18 cellular contexts compared by ENCODE assay signal in the genomic region with DNA sequence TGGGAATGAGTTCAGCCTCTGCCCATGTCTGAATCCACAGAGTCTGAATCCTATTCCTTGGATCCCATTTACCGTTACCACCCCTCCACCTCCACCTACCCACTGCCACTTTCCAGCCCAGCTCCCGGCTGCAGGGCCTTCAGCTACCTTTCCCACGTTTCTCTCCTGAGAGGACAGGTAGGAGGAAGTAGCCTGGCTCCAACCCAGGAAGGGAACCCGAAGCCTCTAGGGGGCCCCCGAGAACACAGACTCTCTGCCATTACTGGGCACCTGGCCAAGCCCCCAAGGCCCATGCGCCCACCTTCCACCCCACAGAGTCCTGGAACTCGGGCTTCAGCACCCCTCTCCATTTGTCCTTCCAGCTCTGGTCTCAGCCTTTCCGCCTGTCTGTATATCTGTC.
DNase-seq lines count a peak whose midpoint lies in the region; ATAC-seq and TF ChIP-seq lines count a peak whose summit lies in the region.
"Had no signal": no experiment of that assay in that cellular context is flagged by ENCODE, and none has a peak within 500 bp of the region (broad histone marks: within the 10 kb centered on the region; RNA-seq: fewer than 3 reads in every experiment).

No MANE protein-coding gene starts in this region.

- in situ Hi-C loops in GM13976 (cut with MboI; ENCODE audit: low sequenced_read_pairs, unreplicated experiment) = no loop called here

- H3K27ac Mint-ChIP-seq in MCF 10A (ENCODE audit: low read depth, unreplicated experiment) = no peak overlapping the region
- H3K27ac Mint-ChIP-seq: activated CD4-positive, alpha-beta T cell treated with anti-CD3 and anti-CD28 coated beads, Interleukin-2, amount 10 ng/mL, durations not matched to agents 7 days and 5 days; stimulated activated memory B cell treated with anti-CD40 and anti-IgM and Interleukin-4, amounts not matched to agents 10 μg/mL and 1 μg/mL and 100 μg/mL, for 72 hours had no signal

- no peaks in the 10 kb centered on the region for H3K36me3 Mint-ChIP-seq in MCF 10A (ENCODE audit: insufficient read depth, unreplicated experiment)
- H3K36me3 Mint-ChIP-seq: stimulated activated memory B cell treated with anti-CD40 and anti-IgM and Interleukin-4, amounts not matched to agents 10 μg/mL and 1 μg/mL and 100 μg/mL, for 72 hours had no signal

- no TSS peak for BruUV-seq in MCF 10A (replicated peaks; lab: Mats Ljungman, UMichigan)

- TF ChIP-seq RAD21 in Ishikawa (IDR thresholded peaks at IDR 0.05; ENCODE audit: low read depth) = no peak

- DNase-seq in MCF 10A (ENCODE audit: unreplicated experiment) (peak; percentile 6), breast epithelium (ENCODE audit: low spot score in 2 of 2) (no peak), WERI-Rb-1 (no peak), spleen (peak; percentile 63), Right ventricle myocardium superior (no peak), GM13976 (ENCODE audit: low spot score) (no peak), mucosa of descending colon (no peak)
- DNase-seq: activated CD4-positive, alpha-beta T cell treated with anti-CD3 and anti-CD28 coated beads, Interleukin-2, amount 10 ng/mL, durations not matched to agents 7 days and 5 days; adrenal gland; GDM1; KBM-7; NCI-H1048; NCI-H1930; stimulated activated CD4-positive, alpha-beta T cell treated with anti-CD3 and anti-CD28 coated beads, Interleukin-1b, Interleukin-23, amount 100 ng/mL, for 48 hours; testis had no signal

- H3K27me3 Mint-ChIP-seq in MCF 10A (ENCODE audit: insufficient read depth, unreplicated experiment) = peaks cover 40% of the 10 kb centered on the region

- H3K27ac ChIP-seq in breast epithelium (no peak overlapping the region), WERI-Rb-1 (no peak overlapping the region), spleen (no peak overlapping the region)
- H3K27ac ChIP-seq: adrenal gland; BLaER1 treated with 17β-estradiol and CSF1 and Interleukin-3, amounts not matched to agents 10 nM and 100 nM; testis had no signal

- no peaks in the 10 kb centered on the region for H3K4me1 Mint-ChIP-seq in MCF 10A (ENCODE audit: insufficient read depth, unreplicated experiment)
- H3K4me1 Mint-ChIP-seq: activated CD4-positive, alpha-beta T cell treated with anti-CD3 and anti-CD28 coated beads, Interleukin-2, amount 10 ng/mL, durations not matched to agents 7 days and 5 days; stimulated activated memory B cell treated with anti-CD40 and anti-IgM and Interleukin-4, amounts not matched to agents 10 μg/mL and 1 μg/mL and 100 μg/mL, for 72 hours had no signal

- H3K36me3 ChIP-seq in breast epithelium = no peaks in the 10 kb centered on the region
- H3K36me3 ChIP-seq in WERI-Rb-1 = no peaks in the 10 kb centered on the region
- H3K36me3 ChIP-seq in spleen = no peaks in the 10 kb centered on the region
- H3K36me3 ChIP-seq in mucosa of descending colon (ENCODE audit: low read depth) = no peaks in the 10 kb centered on the region
- H3K36me3 ChIP-seq: adrenal gland; BLaER1 treated with 17β-estradiol and CSF1 and Interleukin-3, amounts not matched to agents 10 nM and 100 nM had no signal

- TF ChIP-seq EP300 in Ishikawa (IDR thresholded peaks at IDR 0.05; ENCODE audit: borderline replicate concordance) = no peak

- H3K4me3 ChIP-seq in breast epithelium (no peak overlapping the region), WERI-Rb-1 (ENCODE audit: low read depth, low read length) (no peak overlapping the region), spleen (no peak overlapping the region), mucosa of descending colon (no peak overlapping the region)
- H3K4me3 ChIP-seq: adrenal gland; BLaER1 treated with 17β-estradiol and CSF1 and Interleukin-3, amounts not matched to agents 10 nM and 100 nM; testis had no signal

- H3K27me3 ChIP-seq in breast epithelium = no peaks in the 10 kb centered on the region
- no peaks in the 10 kb centered on the region for H3K27me3 ChIP-seq in WERI-Rb-1 (ENCODE audit: insufficient read depth, low read depth, severe bottlenecking)
- no peaks in the 10 kb centered on the region for H3K27me3 ChIP-seq in spleen (replicated peaks in 1 of 7)
- H3K27me3 ChIP-seq: adrenal gland; BLaER1 treated with 17β-estradiol and CSF1 and Interleukin-3, amounts not matched to agents 10 nM and 100 nM; testis had no signal

- ATAC-seq in Right ventricle myocardium superior (ENCODE audit: poor library complexity) (no peak), mucosa of descending colon (no peak)
- ATAC-seq: stimulated activated memory B cell treated with anti-CD40 and anti-IgM and Interleukin-4, amounts not matched to agents 10 μg/mL and 1 μg/mL and 100 μg/mL, for 72 hours had no signal

- H3K9me3 Mint-ChIP-seq in MCF 10A (ENCODE audit: unreplicated experiment) = no peaks in the 10 kb centered on the region
- H3K9me3 Mint-ChIP-seq: activated CD4-positive, alpha-beta T cell treated with anti-CD3 and anti-CD28 coated beads, Interleukin-2, amount 10 ng/mL, durations not matched to agents 7 days and 5 days; stimulated activated memory B cell treated with anti-CD40 and anti-IgM and Interleukin-4, amounts not matched to agents 10 μg/mL and 1 μg/mL and 100 μg/mL, for 72 hours had no signal

- POLR2A ChIA-PET in MCF 10A (lab: Yijun Ruan, JAX) = interaction anchor here (0.6 kb wide), 1 partner anchor 109 kb away, joined by 3 read pairs; no protein-coding TSS in a partner anchor

- H3K4me1 ChIP-seq in breast epithelium (no peaks in the 10 kb centered on the region), spleen (no peaks in the 10 kb centered on the region), mucosa of descending colon (ENCODE audit: low read depth) (no peaks in the 10 kb centered on the region)
- H3K4me1 ChIP-seq: adrenal gland, testis had no signal

- H3K9me3 ChIP-seq in breast epithelium (no peaks in the 10 kb centered on the region), WERI-Rb-1 (ENCODE audit: severe bottlenecking) (no peaks in the 10 kb centered on the region), spleen (no peaks in the 10 kb centered on the region), mucosa of descending colon (no peaks in the 10 kb centered on the region)
- H3K9me3 ChIP-seq: adrenal gland; BLaER1 treated with 17β-estradiol and CSF1 and Interleukin-3, amounts not matched to agents 10 nM and 100 nM; testis had no signal

- TF ChIP-seq POLR2A in breast epithelium (IDR thresholded peaks at IDR 0.05) (no peak), spleen (IDR thresholded peaks at IDR 0.05) (no peak)

- 69 to 78% (median 71%) methylated on average over 8 of the region's 8 CpGs for WGBS in spleen, 5 donors

- intact Hi-C loops in MCF 10A (cut with micrococcal nuclease) (no loop called here), breast epithelium (cut with DNase I; ENCODE audit: low total_unique reads) (no loop called here), spleen (cut with DNase I; ENCODE audit: low total_unique reads) (no loop called here), Right ventricle myocardium superior (cut with DNase I) (no loop called here), mucosa of descending colon (cut with DNase I, micrococcal nuclease) (no loop called here)

- H3K4me3 Mint-ChIP-seq in MCF 10A (ENCODE audit: unreplicated experiment) = no peak overlapping the region
- H3K4me3 Mint-ChIP-seq: activated CD4-positive, alpha-beta T cell treated with anti-CD3 and anti-CD28 coated beads, Interleukin-2, amount 10 ng/mL, durations not matched to agents 7 days and 5 days; stimulated activated memory B cell treated with anti-CD40 and anti-IgM and Interleukin-4, amounts not matched to agents 10 μg/mL and 1 μg/mL and 100 μg/mL, for 72 hours had no signal

- peak; percentile 15 for TF ChIP-seq CTCF in MCF 10A (IDR thresholded peaks at IDR 0.05; ENCODE audit: unreplicated experiment)
- no peak for TF ChIP-seq CTCF in breast epithelium (IDR thresholded peaks at IDR 0.05)
- 0 out of 2 replicates have a peak, but pooled peaks have one; percentile 11 for TF ChIP-seq CTCF in WERI-Rb-1 (IDR thresholded peaks at IDR 0.05; ENCODE audit: low read depth, low read length)
- TF ChIP-seq CTCF in spleen (IDR thresholded peaks at IDR 0.05 in 8 of 11, conservative IDR thresholded peaks at IDR 0.05 in 3 of 11) = no peak
- no peak for TF ChIP-seq CTCF in GM13976 (IDR thresholded peaks at IDR 0.05; ENCODE audit: borderline replicate concordance, control extremely low read depth, extremely low read depth, insufficient read depth, missing control alignments)
- no peak for TF ChIP-seq CTCF in mucosa of descending colon (IDR thresholded peaks at IDR 0.05)

- CTCF ChIA-PET in MCF 10A (lab: Yijun Ruan, JAX) = interaction anchor here (0.5 to 0.8 kb wide), 3 partner anchors 14 to 1553 kb away, joined by 3 to 5 read pairs (median 4); no protein-coding TSS in a partner anchor

TF ChIP-seq in Ishikawa, 13 proteins besides CTCF, POLR2A, EP300 and RAD21:
- TF ChIP-seq, protein P1, sequence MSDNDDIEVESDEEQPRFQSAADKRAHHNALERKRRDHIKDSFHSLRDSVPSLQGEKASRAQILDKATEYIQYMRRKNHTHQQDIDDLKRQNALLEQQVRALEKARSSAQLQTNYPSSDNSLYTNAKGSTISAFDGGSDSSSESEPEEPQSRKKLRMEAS (IDR thresholded peaks at IDR 0.05) = no peak
- TF ChIP-seq NFIC (IDR thresholded peaks at IDR 0.05) = peak; percentile 49

Comparison
In these comparisons a context has a peak if more than half of its experiments do, and no peak if none do; other contexts are left out.
1. DNase-seq: peak in MCF 10A (single experiment) and spleen (single experiment); none in breast epithelium (0 of 2), WERI-Rb-1 (single experiment), Right ventricle myocardium superior (single experiment), GM13976 (single experiment) and mucosa of descending colon (0 of 3).
2. CTCF ChIP-seq: peak in MCF 10A (single experiment) and WERI-Rb-1 (single experiment); none in breast epithelium (0 of 3), spleen (0 of 11), GM13976 (single experiment) and mucosa of descending colon (single experiment).